In genomic region chr10:71687077-71687476, GRCh38 we compare ENCODE assay signal across 20 cellular contexts.
DNase-seq lines count a peak whose midpoint lies in the region; ATAC-seq and TF ChIP-seq lines count a peak whose summit lies in the region.
"Had no signal": no experiment of that assay in that cellular context is flagged by ENCODE, and none has a peak within 500 bp of the region (broad histone marks: within the 10 kb centered on the region; RNA-seq: fewer than 3 reads in every experiment).

No MANE protein-coding gene starts in this region.

- peak overlapping the region; percentile 95 to 96 for H3K27ac Mint-ChIP-seq in effector memory CD8-positive, alpha-beta T cell

- TF ChIP-seq CTCF in HEK293 (tag by site-specific recombination; IDR thresholded peaks at IDR 0.05) = no peak

- peaks cover 5 to 8% of the 10 kb centered on the region in 2 donors for H3K9me3 Mint-ChIP-seq in effector memory CD8-positive, alpha-beta T cell

- no peak for ATAC-seq in effector memory CD8-positive, alpha-beta T cell (replicated peaks)
- ATAC-seq in HG03342 (IDR thresholded peaks at IDR 0.05; ENCODE audit: unreplicated experiment) = no peak
- ATAC-seq: Panc1 had no signal

- DNase-seq in DMS 273 (lab: John Stamatoyannopoulos, UW; ENCODE audit: unreplicated experiment) (peak; percentile 28), DMS 273 treated with DMSO at 0.1 percent for 48 hours (lab: John Stamatoyannopoulos, UW) (no peak), NCI-H2107 treated with DMSO at 0.1 percent for 48 hours (lab: John Stamatoyannopoulos, UW; ENCODE audit: unreplicated experiment) (peak; percentile 42), NOMO-1 (lab: John Stamatoyannopoulos, UW; ENCODE audit: unreplicated experiment in 2 of 2) (no peak)
- no peak for DNase-seq in effector memory CD8-positive, alpha-beta T cell
- no peak for DNase-seq in stimulated activated CD8-positive, alpha-beta memory T cell treated with anti-CD3 and anti-CD28 coated beads, Interleukin-4, amount 100 ng/mL, for 48 hours
- DNase-seq: ACHN, DMS53, GDM1, Kasumi-1, NCI-H2029, NCI-H510A, NCI-H748 treated with DMSO at 0.1 percent for 48 hours had no signal

- peaks cover 4 to 5% of the 10 kb centered on the region in 2 donors for H3K4me1 Mint-ChIP-seq in effector memory CD8-positive, alpha-beta T cell (ENCODE audit: low read depth in 2 of 2)

- CTCF ChIA-PET in HEK293 (lab: Yijun Ruan, JAX) = interaction anchor here (0.5 to 3.5 kb wide), 2 partner anchors 11 to 33 kb away, joined by 4 to 14 read pairs; no protein-coding TSS in a partner anchor

- H3K4me3 Mint-ChIP-seq in effector memory CD8-positive, alpha-beta T cell = no peak overlapping the region
- H3K4me3 Mint-ChIP-seq: CD4-positive, alpha-beta memory T cell had no signal

- H3K27me3 Mint-ChIP-seq in effector memory CD8-positive, alpha-beta T cell = no peaks in the 10 kb centered on the region

- no peaks in the 10 kb centered on the region for H3K9me3 ChIP-seq in HEK293 (ENCODE audit: control insufficient read depth, insufficient read depth, low read depth, low read length)
- H3K9me3 ChIP-seq: SJCRH30 had no signal

- peaks cover 15% of the 10 kb centered on the region for H3K36me3 Mint-ChIP-seq in effector memory CD8-positive, alpha-beta T cell (ENCODE audit: insufficient read depth)

- no peak overlapping the region for H3K27ac ChIP-seq in HEK293 (ENCODE audit: extremely low read depth, low read depth, low read length)
- H3K27ac ChIP-seq: 22Rv1; BLaER1 treated with 17β-estradiol and CSF1 and Interleukin-3, amounts not matched to agents 10 nM and 100 nM; SJCRH30 had no signal

- no peaks in the 10 kb centered on the region for H3K4me1 ChIP-seq in HEK293 (ENCODE audit: control insufficient read depth, insufficient read depth, low read length)
- H3K4me1 ChIP-seq: SJCRH30 had no signal

- no peaks in the 10 kb centered on the region for H3K36me3 ChIP-seq in HEK293 (ENCODE audit: control insufficient read depth in 2 of 2, insufficient read depth in 1 of 2, low read length in 2 of 2)
- H3K36me3 ChIP-seq: BLaER1 treated with 17β-estradiol and CSF1 and Interleukin-3, amounts not matched to agents 10 nM and 100 nM; SJCRH30 had no signal

- POLR2A ChIA-PET in HEK293 (lab: Yijun Ruan, JAX) = no interaction called here

- H3K4me3 ChIP-seq in HEK293 (ENCODE audit: low read depth, low read length) = no peak overlapping the region
- H3K4me3 ChIP-seq: BLaER1 treated with 17β-estradiol and CSF1 and Interleukin-3, amounts not matched to agents 10 nM and 100 nM; SJCRH30 had no signal

TF ChIP-seq in HEK293, 187 proteins besides CTCF, POLR2A, EP300 and RAD21:
- TF ChIP-seq SCRT1 (tag by site-specific recombination; IDR thresholded peaks at IDR 0.05; ENCODE audit: borderline replicate concordance) (no peak), ZNF426 (tag by site-specific recombination; IDR thresholded peaks at IDR 0.05) (no peak), ZNF280C (tag by site-specific recombination; IDR thresholded peaks at IDR 0.05) (no peak), ZIC2 (tag by site-specific recombination; IDR thresholded peaks at IDR 0.05) (peak; percentile 94), ZNF623 (tag by site-specific recombination; IDR thresholded peaks at IDR 0.05) (no peak), KLF8 (tag by site-specific recombination; IDR thresholded peaks at IDR 0.05) (no peak), ZBTB1 (tag by site-specific recombination; IDR thresholded peaks at IDR 0.05) (no peak), ZNF449 (tag by site-specific recombination; IDR thresholded peaks at IDR 0.05) (no peak), ZNF626 (tag by site-specific recombination; IDR thresholded peaks at IDR 0.05) (no peak), GLIS1 (tag by site-specific recombination; IDR thresholded peaks at IDR 0.05) (peak; percentile 59), PRDM10 (tag by site-specific recombination; IDR thresholded peaks at IDR 0.05) (no peak), ZNF174 (tag by site-specific recombination; IDR thresholded peaks at IDR 0.05) (no peak), ZNF629 (tag by site-specific recombination; IDR thresholded peaks at IDR 0.05) (no peak), PRDM6 (tag by site-specific recombination; IDR thresholded peaks at IDR 0.05) (no peak)

Comparison
In these comparisons a context has a peak if more than half of its experiments do, and no peak if none do; other contexts are left out.
1. DNase-seq: peak in DMS 273 (single experiment) and NCI-H2107 treated with DMSO at 0.1 percent for 48 hours (single experiment); none in DMS 273 treated with DMSO at 0.1 percent for 48 hours (single experiment), effector memory CD8-positive, alpha-beta T cell (0 of 3), stimulated activated CD8-positive, alpha-beta memory T cell treated with anti-CD3 and anti-CD28 coated beads, Interleukin-4, amount 100 ng/mL, for 48 hours (single experiment) and NOMO-1 (0 of 2).